In genomic region chr18:75209129-75209951, GRCh38 we compare ENCODE assay signal across 8 cellular contexts. TPM values are rescaled to one million over a fixed set of nuclear protein-coding genes. Genes with fewer than 3 reads are reported as not detected.
DNase-seq lines count a peak whose midpoint lies in the region; ATAC-seq, FAIRE-seq and TF ChIP-seq lines count a peak whose summit lies in the region.

TSS of gene PTGR3 (minus strand) at chr18:75209139. CDS start at chr18:75209058, 81 bp downstream.

- no peaks in the 10 kb centered on the region for H3K9me3 ChIP-seq in mononuclear cell (ENCODE audit: low read depth, low read length)

- peak within 1 kb of the TSS; percentile 91 for H3K4me3 ChIP-seq in mononuclear cell (ENCODE audit: low read length)

- peak; percentile 46 for ATAC-seq in GM21515 (IDR thresholded peaks at IDR 0.05; ENCODE audit: unreplicated experiment)

- DNase-seq in D721Med (ENCODE audit: insufficient read length, low spot score) (peak; percentile 98), HuH-7.5 (ENCODE audit: low spot score) (peak; percentile 79), OCI-M1 (lab: John Stamatoyannopoulos, UW) (peak; percentile 89), activated T-cell treated with anti-CD3 and anti-CD28 coated beads for 4 hours (peak; percentile 48), epidermal melanocyte (ENCODE audit: insufficient read length, low spot score) (peak; percentile 91)
- peak; percentile 46 to 63 for DNase-seq in stimulated activated CD8-positive, alpha-beta memory T cell treated with anti-CD3 and anti-CD28 coated beads, Interleukin-7, amount 100 ng/mL, for 4 hours (ENCODE audit: low read depth in 2 of 2)

- peaks cover 12% of the 10 kb centered on the region for H3K27me3 ChIP-seq in mononuclear cell (ENCODE audit: insufficient read depth, low read length)

- no peak for TF ChIP-seq CTCF in D721Med (IDR thresholded peaks at IDR 0.05; ENCODE audit: insufficient read depth, missing control alignments)

- H3K4me1 ChIP-seq in mononuclear cell (ENCODE audit: insufficient read depth, low read length) = peaks cover 51% of the 10 kb centered on the region

- no peak for FAIRE-seq in D721Med (lab: Jason Lieb, UNC)

RNA-seq across cellular contexts. Expression of gene PTGR3, which starts in this region (rescaled TPM):
- total RNA-seq in mononuclear cell = 9.4 TPM

Comparison
In these comparisons a context has a peak if more than half of its experiments do, and no peak if none do; other contexts are left out.
1. Peak in every context shown above with its lines: DNase-seq, ATAC-seq and H3K4me3 ChIP-seq.
2. DNase-seq: peak in every context shown above with its lines; median percentile 98 in D721Med; 91 in epidermal melanocyte; 89 in OCI-M1; 79 in HuH-7.5; 54 in stimulated activated CD8-positive, alpha-beta memory T cell treated with anti-CD3 and anti-CD28 coated beads, Interleukin-7, amount 100 ng/mL, for 4 hours; 48 in activated T-cell treated with anti-CD3 and anti-CD28 coated beads for 4 hours.